ENCODE assay signal across 9 cellular contexts in genomic region chr11:59135648-59136461, GRCh38. TPM values are rescaled to one million over a fixed set of nuclear protein-coding genes. Genes with fewer than 3 reads are reported as not detected.
DNase-seq lines count a peak whose midpoint lies in the region; ATAC-seq and TF ChIP-seq lines count a peak whose summit lies in the region.
"Had no signal": no experiment of that assay in that cellular context is flagged by ENCODE, and none has a peak within 500 bp of the region (broad histone marks: within the 10 kb centered on the region; RNA-seq: fewer than 3 reads in every experiment).

No MANE protein-coding gene starts in this region.

- peak; percentile 100 for ATAC-seq in CD4-positive, alpha-beta T cell (ENCODE audit: poor library complexity)
- ATAC-seq in GM19468 (IDR thresholded peaks at IDR 0.05; ENCODE audit: extremely low read depth, unreplicated experiment) = peak; percentile 75
- ATAC-seq in naive thymus-derived CD4-positive, alpha-beta T cell = peak; percentile 100

- no peaks in the 10 kb centered on the region for H3K27me3 Mint-ChIP-seq in CD4-positive, alpha-beta T cell
- H3K27me3 Mint-ChIP-seq in naive thymus-derived CD4-positive, alpha-beta T cell = no peaks in the 10 kb centered on the region

- H3K9me2 ChIP-seq in OCI-LY1 (ENCODE audit: low read depth, low read length) = no peaks in the 10 kb centered on the region

- CTCF ChIA-PET in CD4-positive, alpha-beta T cell (lab: Charles Lee) = interaction anchor here (0.7 to 2.0 kb wide), 35 partner anchors 8 to 1469 kb away, joined by 3 to 36 read pairs (median 4); partner anchors contain the start of genes DTX4 and FAM111B
- CTCF ChIA-PET in naive thymus-derived CD4-positive, alpha-beta T cell (lab: Charles Lee) = interaction anchor here (0.6 to 1.9 kb wide), 22 partner anchors 9 to 1799 kb away, joined by 3 to 22 read pairs (median 4); partner anchors contain the start of gene DTX4

- H3K79me2 ChIP-seq in OCI-LY1 (ENCODE audit: insufficient read depth, low read length) = no peaks in the 10 kb centered on the region

- H3K4me3 Mint-ChIP-seq in CD4-positive, alpha-beta T cell = peak overlapping the region; percentile 75
- peak overlapping the region in 9 of 10 donors; percentile 41 to 85 (median 66) for H3K4me3 Mint-ChIP-seq in naive thymus-derived CD4-positive, alpha-beta T cell

- H3K27ac Mint-ChIP-seq in CD4-positive, alpha-beta T cell = no peak overlapping the region
- H3K27ac Mint-ChIP-seq in naive thymus-derived CD4-positive, alpha-beta T cell = peak overlapping the region in 5 of 9 donors; percentile 0 to 87 (median 68)

- peak overlapping the region; percentile 53 for H3K4me2 ChIP-seq in OCI-LY1 (ENCODE audit: low read length)

- H3K4me3 ChIP-seq in OCI-LY1 (ENCODE audit: low read depth, low read length, poor library complexity, severe bottlenecking) = no peak overlapping the region
- H3K4me3 ChIP-seq in epithelial cell of proximal tubule (ENCODE audit: low read depth, low read length) = peak overlapping the region; percentile 37
- no peak overlapping the region for H3K4me3 ChIP-seq in naive thymus-derived CD4-positive, alpha-beta T cell (ENCODE audit: low read length)

- H2AFZ ChIP-seq in OCI-LY1 (ENCODE audit: low read length) = no peak overlapping the region

- no peaks in the 10 kb centered on the region for H4K20me1 ChIP-seq in OCI-LY1 (ENCODE audit: insufficient read depth, low read length)

- peaks cover 11% of the 10 kb centered on the region for H3K4me1 ChIP-seq in OCI-LY1 (ENCODE audit: insufficient read depth, low read length, severe bottlenecking)
- H3K4me1 ChIP-seq in naive thymus-derived CD4-positive, alpha-beta T cell (ENCODE audit: control insufficient read depth in 2 of 2, insufficient read depth in 2 of 2, low read length in 2 of 2) = peaks cover 4 to 5% of the 10 kb centered on the region in 2 donors

- H3K9ac ChIP-seq in OCI-LY1 (ENCODE audit: low read length) = peak overlapping the region; percentile 29; the same call in 1 of the 2 replicates

- H3K9me3 Mint-ChIP-seq in CD4-positive, alpha-beta T cell = no peaks in the 10 kb centered on the region
- peaks cover 3 to 21% (median 11%) of the 10 kb centered on the region in 11 donors for H3K9me3 Mint-ChIP-seq in naive thymus-derived CD4-positive, alpha-beta T cell

- peak; percentile 80 to 92 (median 86) for DNase-seq in CD4-positive, alpha-beta T cell
- DNase-seq in HK-2 (ENCODE audit: unreplicated experiment) (peak; percentile 44), epithelial cell of proximal tubule (ENCODE audit: low read depth) (no peak)
- peak; percentile 96 for DNase-seq in activated CD8-positive, alpha-beta memory T cell treated with anti-CD3 and anti-CD28 coated beads, Interleukin-2, amount 50 U/mL, for 48 hours
- DNase-seq in naive thymus-derived CD4-positive, alpha-beta T cell = peak; percentile 72 to 92 (median 84)
- peak; percentile 73 to 74 for DNase-seq in stimulated activated CD8-positive, alpha-beta memory T cell treated with anti-CD3 and anti-CD28 coated beads, Interleukin-7, amount 100 ng/mL, for 4 hours (ENCODE audit: low read depth in 2 of 2)

- no peaks in the 10 kb centered on the region for H3K9me3 ChIP-seq in CD4-positive, alpha-beta T cell (ENCODE audit: control insufficient read depth, low read length)
- peaks cover 13% of the 10 kb centered on the region; the same call in 1 of the 2 replicates for H3K9me3 ChIP-seq in OCI-LY1 (ENCODE audit: low read length)
- H3K9me3 ChIP-seq in naive thymus-derived CD4-positive, alpha-beta T cell (ENCODE audit: control insufficient read depth in 2 of 3, low read length in 3 of 3) = peaks cover 0 to 6% (median 0%) of the 10 kb centered on the region in 3 experiments

- H3K36me3 ChIP-seq in OCI-LY1 (ENCODE audit: insufficient read depth, low read length) = peaks cover 32% of the 10 kb centered on the region
- H3K36me3 ChIP-seq in naive thymus-derived CD4-positive, alpha-beta T cell (ENCODE audit: control insufficient read depth in 2 of 3, insufficient read depth in 3 of 3, low read length in 3 of 3) = peaks cover 0 to 29% (median 0%) of the 10 kb centered on the region in 3 experiments

- POLR2A ChIA-PET in CD4-positive, alpha-beta T cell (lab: Charles Lee) = interaction anchor here (0.7 to 1.4 kb wide), 5 partner anchors 23 to 77 kb away, joined by 3 to 6 read pairs (median 5); partner anchors contain the start of gene DTX4
- POLR2A ChIA-PET in naive thymus-derived CD4-positive, alpha-beta T cell (lab: Charles Lee) = interaction anchor here (0.6 to 0.8 kb wide), 2 partner anchors 9 to 83 kb away, joined by 3 read pairs; no protein-coding TSS in a partner anchor

- H3K27me3 ChIP-seq in CD4-positive, alpha-beta T cell (ENCODE audit: control insufficient read depth, insufficient read depth, low read length) = no peaks in the 10 kb centered on the region
- no peaks in the 10 kb centered on the region for H3K27me3 ChIP-seq in OCI-LY1 (ENCODE audit: insufficient read depth, low read length)
- H3K27me3 ChIP-seq in naive thymus-derived CD4-positive, alpha-beta T cell (ENCODE audit: control insufficient read depth in 2 of 2, insufficient read depth in 2 of 2, low read length in 2 of 2) = no peaks in the 10 kb centered on the region

- peaks cover 8% of the 10 kb centered on the region for H3K4me1 Mint-ChIP-seq in CD4-positive, alpha-beta T cell (ENCODE audit: low read depth)
- H3K4me1 Mint-ChIP-seq in naive thymus-derived CD4-positive, alpha-beta T cell = peaks cover 3 to 33% (median 10%) of the 10 kb centered on the region in 7 donors

- H3K27ac ChIP-seq in CD4-positive, alpha-beta T cell (ENCODE audit: low read depth, low read length) = no peak overlapping the region
- no peak overlapping the region for H3K27ac ChIP-seq in OCI-LY1 (ENCODE audit: low read depth, low read length, poor library complexity, severe bottlenecking)
- H3K27ac ChIP-seq in naive thymus-derived CD4-positive, alpha-beta T cell (ENCODE audit: low read depth, low read length) = no peak overlapping the region

- peaks cover 64% of the 10 kb centered on the region for H3K36me3 Mint-ChIP-seq in CD4-positive, alpha-beta T cell (ENCODE audit: low read depth)
- peaks cover 16 to 47% (median 32%) of the 10 kb centered on the region in 5 donors for H3K36me3 Mint-ChIP-seq in naive thymus-derived CD4-positive, alpha-beta T cell

- no peaks in the 10 kb centered on the region for H3F3A ChIP-seq in OCI-LY1 (ENCODE audit: insufficient read depth, low read length)

- peak; percentile 98 for TF ChIP-seq CTCF in CD4-positive, alpha-beta T cell (IDR thresholded peaks at IDR 0.05)
- TF ChIP-seq CTCF in OCI-LY1 (IDR thresholded peaks at IDR 0.05; ENCODE audit: low read length) (peak; percentile 99), epithelial cell of proximal tubule (conservative IDR thresholded peaks at IDR 0.05; ENCODE audit: low read depth, low read length) (peak; percentile 100)

- intact Hi-C loops in CD4-positive, alpha-beta T cell (cut with DNase I, micrococcal nuclease) = loop anchor here (1.0 to 5.0 kb wide), 6 partner anchors 39 to 1569 kb away; partner anchors contain the start of gene UBE2L6 (in 1 of the 2)
- intact Hi-C loops in naive thymus-derived CD4-positive, alpha-beta T cell (cut with micrococcal nuclease) = loop anchor here (1.0 to 5.0 kb wide), 10 partner anchors 8 to 482 kb away; no protein-coding TSS in a partner anchor

RNA-seq across cellular contexts. Expression of gene FAM111A, which starts 6.8 kb away (rescaled TPM):
- total RNA-seq in CD4-positive, alpha-beta T cell = 10 to 100 TPM; 32.8 to 34.4 TPM
- 36.8 and 44.7 TPM in 2 replicates for total RNA-seq in epithelial cell of proximal tubule
- total RNA-seq in naive thymus-derived CD4-positive, alpha-beta T cell = 100 to 1,000 TPM in 3 of 5 experiments, 10 to 100 TPM in 2; 73.1 to 138 (median 117) TPM
- 10 to 100 TPM; 23.0 to 32.0 TPM for polyA plus RNA-seq in naive thymus-derived CD4-positive, alpha-beta T cell

RNA-seq across cellular contexts. Expression of gene FAM111B, which starts 28.8 kb away (rescaled TPM):
- total RNA-seq in CD4-positive, alpha-beta T cell = 1 to 10 TPM in 1 of 2 experiments, under 1 TPM in 1; 0.82 to 1.2 TPM
- 16.5 and 17.4 TPM in 2 replicates for total RNA-seq in epithelial cell of proximal tubule
- total RNA-seq in naive thymus-derived CD4-positive, alpha-beta T cell = 10 to 100 TPM in 1 of 5 experiments, under 1 TPM in 3, not detected in 1; 0.11 to 79.8 (median 0.42) TPM
- not detected for polyA plus RNA-seq in naive thymus-derived CD4-positive, alpha-beta T cell

RNA-seq across cellular contexts. Expression of gene DTX4, which starts 36.1 kb away (rescaled TPM):
- 1 to 10 TPM in 1 of 2 experiments, under 1 TPM in 1; 0.93 to 1.0 TPM for total RNA-seq in CD4-positive, alpha-beta T cell
- 2.7 and 3.0 TPM in 2 replicates for total RNA-seq in epithelial cell of proximal tubule
- total RNA-seq in naive thymus-derived CD4-positive, alpha-beta T cell = 1 to 10 TPM in 4 of 5 experiments, under 1 TPM in 1; 0.22 to 3.9 (median 2.2) TPM
- polyA plus RNA-seq in naive thymus-derived CD4-positive, alpha-beta T cell = under 1 TPM; 0.22 to 0.35 TPM

RNA-seq across cellular contexts. Expression of gene GLYATL1B, which starts 49.7 kb away (rescaled TPM):
- not detected for total RNA-seq in CD4-positive, alpha-beta T cell
- not detected in 2 replicates for total RNA-seq in epithelial cell of proximal tubule
- not detected for total RNA-seq in naive thymus-derived CD4-positive, alpha-beta T cell
- polyA plus RNA-seq in naive thymus-derived CD4-positive, alpha-beta T cell = not detected
- total RNA-seq: activated CD8-positive, alpha-beta memory T cell treated with anti-CD3 and anti-CD28 coated beads for 36 hours had no signal
